In genomic region chr7:45888993-45889366, GRCh38 we compare ENCODE assay signal across 14 cellular contexts. TPM values are rescaled to one million over a fixed set of nuclear protein-coding genes. Genes with fewer than 3 reads are reported as not detected.
A peak's percentile ranks its signal among the peaks of the same experiment; 100 is the strongest.
DNase-seq lines count a peak whose midpoint lies in the region; ATAC-seq, FAIRE-seq and TF ChIP-seq lines count a peak whose summit lies in the region.
"Had no signal": no experiment of that assay in that cellular context is flagged by ENCODE, and none has a peak within 500 bp of the region (broad histone marks: within the 10 kb centered on the region; RNA-seq: fewer than 3 reads in every experiment).

No MANE protein-coding gene starts in this region.

- intact Hi-C loops in mammary epithelial cell (cut with micrococcal nuclease), result no loop called here
- intact Hi-C loops in HepG2 (cut with micrococcal nuclease; ENCODE audit: unreplicated experiment), result no loop called here
- intact Hi-C loops in adrenal gland (cut with DNase I), result no loop called here
- intact Hi-C loops in mucosa of descending colon (cut with DNase I, micrococcal nuclease), result no loop called here

- CTCF ChIA-PET in mammary epithelial cell (lab: Charles Lee; ENCODE audit: low non-redundant PET) (no interaction called here), HepG2 (lab: Yijun Ruan, JAX; ENCODE audit: low intra/inter-chr PET ratio, low total read pairs) (no interaction called here)

- H3K9me3 Mint-ChIP-seq in stimulated activated memory B cell treated with anti-CD40 and anti-IgM and Interleukin-4, amounts not matched to agents 10 μg/mL and 1 μg/mL and 100 μg/mL, for 72 hours, result no peaks in the 10 kb centered on the region

- no peak overlapping the region for H3K4me3 Mint-ChIP-seq in stimulated activated memory B cell treated with anti-CD40 and anti-IgM and Interleukin-4, amounts not matched to agents 10 μg/mL and 1 μg/mL and 100 μg/mL, for 72 hours

- TF ChIP-seq EP300 in HepG2 (IDR thresholded peaks at IDR 0.05; ENCODE audit: low read depth in 2 of 2, low read length in 2 of 2) (no peak), HepG2 (CRISPR knock-in tag; IDR thresholded peaks at IDR 0.05; ENCODE audit: borderline replicate concordance) (no peak)

- no peak for FAIRE-seq in HepG2 (lab: Jason Lieb, UNC)

- in situ Hi-C loops in mammary epithelial cell (cut with MboI; ENCODE audit: low sequenced_read_pairs in 2 of 2), result no loop called here
- in situ Hi-C loops in HepG2 (cut with HindIII; ENCODE audit: extremely low pct_ligation_motif_present, low pct_unique_long_range_greater_than_20kb), result loop anchor here (5.0 kb wide), 1 partner anchor 83 kb away; no protein-coding TSS in a partner anchor

- no peak overlapping the region for H3K27ac Mint-ChIP-seq in stimulated activated memory B cell treated with anti-CD40 and anti-IgM and Interleukin-4, amounts not matched to agents 10 μg/mL and 1 μg/mL and 100 μg/mL, for 72 hours

- peaks cover 48% of the 10 kb centered on the region for H3K27me3 Mint-ChIP-seq in stimulated activated memory B cell treated with anti-CD40 and anti-IgM and Interleukin-4, amounts not matched to agents 10 μg/mL and 1 μg/mL and 100 μg/mL, for 72 hours

- POLR2A ChIA-PET in HepG2 (lab: Yijun Ruan, JAX), result interaction anchor here (1.0 to 7.2 kb wide), 10 partner anchors 8 to 1582 kb away, joined by 3 to 118 read pairs (median 12); partner anchors contain the start of gene CCDC201

- H3K36me3 Mint-ChIP-seq in stimulated activated memory B cell treated with anti-CD40 and anti-IgM and Interleukin-4, amounts not matched to agents 10 μg/mL and 1 μg/mL and 100 μg/mL, for 72 hours, result no peaks in the 10 kb centered on the region

- H3K9me3 ChIP-seq in mammary epithelial cell (replicated peaks; ENCODE audit: insufficient read depth, low read length) (no peaks in the 10 kb centered on the region), HepG2 (ENCODE audit: low read length) (no peaks in the 10 kb centered on the region), adrenal gland (replicated peaks in 1 of 3) (no peaks in the 10 kb centered on the region), mucosa of descending colon (no peaks in the 10 kb centered on the region)
- H3K9me3 ChIP-seq: esophagus squamous epithelium had no signal

- no peak for ATAC-seq in HepG2
- peak; percentile 4 for ATAC-seq in stimulated activated memory B cell treated with anti-CD40 and anti-IgM and Interleukin-4, amounts not matched to agents 10 μg/mL and 1 μg/mL and 100 μg/mL, for 72 hours
- ATAC-seq in mucosa of descending colon, result no peak
- ATAC-seq in HG03097 (IDR thresholded peaks at IDR 0.05; ENCODE audit: low FRiP score, unreplicated experiment), result no peak

- DNase-seq in NCI-H146 treated with DMSO at 0.1 percent for 48 hours (lab: John Stamatoyannopoulos, UW; ENCODE audit: unreplicated experiment) (peak; percentile 31), NCI-H146 (lab: John Stamatoyannopoulos, UW) (no peak), mammary epithelial cell (no peak), HepG2 (ENCODE audit: low spot score) (no peak), adrenal gland (no peak), mucosa of descending colon (no peak)
- DNase-seq: esophagus squamous epithelium; NCI-H524 treated with DMSO at 0.1 percent for 48 hours; stimulated activated naive CD4-positive, alpha-beta T cell treated with Interleukin-2 at 50 U/mL for 16 hours; SW 1271 had no signal

- TF ChIP-seq CTCF in mammary epithelial cell (conservative IDR thresholded peaks at IDR 0.05 in 1 of 2, IDR thresholded peaks at IDR 0.05 in 1 of 2; ENCODE audit: extremely low read depth in 1 of 2, insufficient read depth in 1 of 2, low read depth in 1 of 2, low read length in 2 of 2) (no peak), HepG2 (CRISPR knock-in tag; IDR thresholded peaks at IDR 0.05) (no peak), adrenal gland (IDR thresholded peaks at IDR 0.05) (no peak), mucosa of descending colon (IDR thresholded peaks at IDR 0.05) (no peak)

- peaks cover 19% of the 10 kb centered on the region for H3K4me1 ChIP-seq in mammary epithelial cell (ENCODE audit: insufficient read depth, low read length)
- H3K4me1 ChIP-seq in HepG2 (ENCODE audit: insufficient read depth, low read length), result peaks cover 79% of the 10 kb centered on the region
- no peaks in the 10 kb centered on the region for H3K4me1 ChIP-seq in adrenal gland (replicated peaks in 1 of 2)
- no peaks in the 10 kb centered on the region for H3K4me1 ChIP-seq in mucosa of descending colon (ENCODE audit: low read depth)

- H2AFZ ChIP-seq in mammary epithelial cell (ENCODE audit: low read depth, low read length), result peak overlapping the region; percentile 86
- no peak overlapping the region for H2AFZ ChIP-seq in HepG2 (ENCODE audit: low read length)

- H3K4me2 ChIP-seq in mammary epithelial cell (ENCODE audit: insufficient read depth, low read depth, low read length) (peak overlapping the region; percentile 97), HepG2 (ENCODE audit: low read depth, low read length) (peak overlapping the region; percentile 98)

- H3K36me3 ChIP-seq in mammary epithelial cell (ENCODE audit: insufficient read depth, low read length) (no peaks in the 10 kb centered on the region), HepG2 (replicated peaks in 1 of 2; ENCODE audit: control insufficient read depth in 1 of 2, insufficient read depth in 2 of 2, low read length in 2 of 2) (peaks cover 0 to 19% of the 10 kb centered on the region in 2 experiments; a peak in 4 of 5 replicates), adrenal gland (replicated peaks in 1 of 2) (no peaks in the 10 kb centered on the region), mucosa of descending colon (ENCODE audit: low read depth) (no peaks in the 10 kb centered on the region)
- H3K36me3 ChIP-seq: esophagus squamous epithelium had no signal

- H3K4me1 Mint-ChIP-seq in stimulated activated memory B cell treated with anti-CD40 and anti-IgM and Interleukin-4, amounts not matched to agents 10 μg/mL and 1 μg/mL and 100 μg/mL, for 72 hours, result no peaks in the 10 kb centered on the region

- no TSS peak for BruUV-seq in mammary epithelial cell (replicated peaks; lab: Mats Ljungman, UMichigan)
- no TSS peak for BruUV-seq in HepG2 (replicated peaks; lab: Mats Ljungman, UMichigan)

- dilution Hi-C loops in mammary epithelial cell (cut with HindIII; ENCODE audit: low sequenced_read_pairs), result no loop called here

- WGBS in mammary epithelial cell (ENCODE audit: low coverage, missing lambda C conversion rate), result 49% methylated on average over 5 of the region's 14 CpGs
- WGBS in HepG2 (ENCODE audit: low lambda C conversion rate), result 3% methylated on average over 8 of the region's 14 CpGs
- WGBS in adrenal gland, 4 donors, result 23 to 70% (median 42%) methylated on average over 3 to 14 of the region's 14 CpGs

- H3K4me3 ChIP-seq in mammary epithelial cell (replicated peaks in 1 of 3; ENCODE audit: insufficient read depth in 1 of 3, low read depth in 2 of 3, low read length in 3 of 3) (peak overlapping the region in 2 of 3 experiments; percentile 38 to 50), HepG2 (replicated peaks in 1 of 3; ENCODE audit: insufficient read depth in 1 of 3, low read depth in 2 of 3, low read length in 3 of 3) (peak overlapping the region; percentile 61 to 89 (median 84)), adrenal gland (no peak overlapping the region), mucosa of descending colon (no peak overlapping the region)

- H3K27me3 ChIP-seq in mammary epithelial cell (ENCODE audit: insufficient read depth, low read length), result no peaks in the 10 kb centered on the region
- no peaks in the 10 kb centered on the region; a peak in 1 of 5 replicates for H3K27me3 ChIP-seq in HepG2 (ENCODE audit: control insufficient read depth in 1 of 2, insufficient read depth in 2 of 2, low read length in 2 of 2)
- peaks cover 27% of the 10 kb centered on the region for H3K27me3 ChIP-seq in adrenal gland

- H3K79me2 ChIP-seq in mammary epithelial cell (ENCODE audit: insufficient read depth, low read length) (no peaks in the 10 kb centered on the region), HepG2 (ENCODE audit: insufficient read depth, low read length) (peaks cover 12% of the 10 kb centered on the region)

- no peak for TF ChIP-seq RAD21 in HepG2 (CRISPR knock-in tag; IDR thresholded peaks at IDR 0.05)

- TF ChIP-seq POLR2A in HepG2 (IDR thresholded peaks at IDR 0.05; ENCODE audit: insufficient read depth in 1 of 2, low read depth in 2 of 2, low read length in 2 of 2) (no peak), adrenal gland (IDR thresholded peaks at IDR 0.05) (no peak)

- no peak overlapping the region for H3K9ac ChIP-seq in mammary epithelial cell (ENCODE audit: insufficient read depth, low read length)
- H3K9ac ChIP-seq in HepG2 (ENCODE audit: insufficient read depth, low read depth, low read length), result peak overlapping the region; percentile 95

- H4K20me1 ChIP-seq in mammary epithelial cell (ENCODE audit: insufficient read depth, low read length) (no peaks in the 10 kb centered on the region), HepG2 (ENCODE audit: insufficient read depth, low read length) (peaks cover 40% of the 10 kb centered on the region)

- no peak overlapping the region for H3K27ac ChIP-seq in mammary epithelial cell (ENCODE audit: insufficient read depth, low read depth, low read length)
- H3K27ac ChIP-seq in HepG2 (ENCODE audit: extremely low read length, insufficient read depth, low read length), result peak overlapping the region; percentile 99
- H3K27ac ChIP-seq in adrenal gland, result no peak overlapping the region
- H3K27ac ChIP-seq: 22Rv1, esophagus squamous epithelium had no signal

RNA-seq across cellular contexts. Expression of gene IGFBP1, which starts 0.7 kb away (rescaled TPM):
- total RNA-seq in mammary epithelial cell (under 1 TPM in 1 of 2 donors, not detected in 1; under 0.01 TPM), HepG2 (2016; rRNA removed; fragmentation: Illumina TruSeq; extraction: Trizol) (2.8 and 5.4 TPM in 2 replicates), adrenal gland (under 1 TPM in 4 of 8 donors, not detected in 4; 0.15 to 0.36 (median 0.27) TPM), mucosa of descending colon (not detected)
- polyA plus RNA-seq in mammary epithelial cell (not detected), HepG2 (2011; rRNA removed) (885 and 989 TPM in 2 replicates), adrenal gland (under 1 TPM in 1 of 3 donors, not detected in 2; 0.24 TPM)
- polyA minus RNA-seq in mammary epithelial cell, result not detected
- 1.7 and 1.8 TPM in 2 replicates for total RNA-seq in HepG2 (2016; cell fraction: cytosol; rRNA removed; fragmentation: Illumina TruSeq; extraction: Trizol; ENCODE audit: low read depth)
- 2.3 and 4.6 TPM in 2 replicates for total RNA-seq in HepG2 (2016; cell fraction: insoluble cytoplasmic fraction; rRNA removed; fragmentation: Illumina TruSeq; extraction: Trizol)
- 2.0 and 3.0 TPM in 2 replicates for total RNA-seq in HepG2 (2016; cell fraction: membrane; rRNA removed; fragmentation: Illumina TruSeq; extraction: Trizol)
- 5.6 and 6.7 TPM in 2 replicates for total RNA-seq in HepG2 (2016; cell fraction: nucleus; rRNA removed; fragmentation: Illumina TruSeq; extraction: Trizol)
- polyA plus RNA-seq in HepG2 (2011; cell fraction: cytosol; rRNA removed), result 891 and 942 TPM in 2 replicates
- 894 and 1,114 TPM in 2 replicates for polyA plus RNA-seq in HepG2 (2011; cell fraction: nucleus; rRNA removed)
- polyA plus RNA-seq in HepG2 (2012), result 2,786 and 3,532 TPM in 2 replicates
- 2.6 and 3.7 TPM in 2 replicates for polyA plus RNA-seq in HepG2 (2016; cell fraction: cytosol; fragmentation: Illumina TruSeq; extraction: Trizol; ENCODE audit: low read depth)
- 3.0 and 3.5 TPM in 2 replicates for polyA plus RNA-seq in HepG2 (2016; cell fraction: insoluble cytoplasmic fraction; fragmentation: Illumina TruSeq; extraction: Trizol; ENCODE audit: low read depth)
- 3.3 and 3.5 TPM in 2 replicates for polyA plus RNA-seq in HepG2 (2016; cell fraction: membrane; fragmentation: Illumina TruSeq; extraction: Trizol; ENCODE audit: low read depth)
- 15.4 and 16.5 TPM in 2 replicates for polyA plus RNA-seq in HepG2 (2016; cell fraction: nucleus; fragmentation: Illumina TruSeq; extraction: Trizol; ENCODE audit: insufficient read depth, low read depth)
- polyA minus RNA-seq in HepG2 (2011; rRNA and poly(A)+ RNA removed; ENCODE audit: low replicate concordance), result 0.12 and 335 TPM in 2 replicates
- polyA minus RNA-seq in HepG2 (2011; cell fraction: cytosol; rRNA and poly(A)+ RNA removed), result 850 and 1,063 TPM in 2 replicates
- 152 and 215 TPM in 2 replicates for polyA minus RNA-seq in HepG2 (2011; cell fraction: nucleus; rRNA and poly(A)+ RNA removed)
- total RNA-seq: esophagus squamous epithelium had no signal

RNA-seq across cellular contexts. Expression of gene CCDC201, which starts 16.1 kb away (rescaled TPM):
- total RNA-seq in mammary epithelial cell, result not detected
- polyA plus RNA-seq in mammary epithelial cell, result not detected
- not detected for polyA minus RNA-seq in mammary epithelial cell
- not detected in 2 replicates for total RNA-seq in HepG2 (2016; rRNA removed; fragmentation: Illumina TruSeq; extraction: Trizol)
- not detected in 2 replicates for total RNA-seq in HepG2 (2016; cell fraction: cytosol; rRNA removed; fragmentation: Illumina TruSeq; extraction: Trizol; ENCODE audit: low read depth)
- total RNA-seq in HepG2 (2016; cell fraction: insoluble cytoplasmic fraction; rRNA removed; fragmentation: Illumina TruSeq; extraction: Trizol), result not detected in 2 replicates
- not detected in 2 replicates for total RNA-seq in HepG2 (2016; cell fraction: membrane; rRNA removed; fragmentation: Illumina TruSeq; extraction: Trizol)
- not detected in 2 replicates for total RNA-seq in HepG2 (2016; cell fraction: nucleus; rRNA removed; fragmentation: Illumina TruSeq; extraction: Trizol)
- 0.92 and 2.3 TPM in 2 replicates for polyA plus RNA-seq in HepG2 (2011; rRNA removed)
- 0.56 and 1.3 TPM in 2 replicates for polyA plus RNA-seq in HepG2 (2011; cell fraction: cytosol; rRNA removed)
- polyA plus RNA-seq in HepG2 (2011; cell fraction: nucleus; rRNA removed), result 0.79 and 1.6 TPM in 2 replicates
- 1.8 and 2.3 TPM in 2 replicates for polyA plus RNA-seq in HepG2 (2012)
- polyA plus RNA-seq in HepG2 (2016; cell fraction: cytosol; fragmentation: Illumina TruSeq; extraction: Trizol; ENCODE audit: low read depth), result not detected in 2 replicates
- polyA plus RNA-seq in HepG2 (2016; cell fraction: insoluble cytoplasmic fraction; fragmentation: Illumina TruSeq; extraction: Trizol; ENCODE audit: low read depth), result not detected in 2 replicates
- polyA plus RNA-seq in HepG2 (2016; cell fraction: membrane; fragmentation: Illumina TruSeq; extraction: Trizol; ENCODE audit: low read depth), result not detected in 2 replicates
- not detected in 2 replicates for polyA plus RNA-seq in HepG2 (2016; cell fraction: nucleus; fragmentation: Illumina TruSeq; extraction: Trizol; ENCODE audit: insufficient read depth, low read depth)
- 0.34 TPM in 1 of 2 replicates, not detected in the other for polyA minus RNA-seq in HepG2 (2011; rRNA and poly(A)+ RNA removed; ENCODE audit: low replicate concordance)
- 0.35 and 0.59 TPM in 2 replicates for polyA minus RNA-seq in HepG2 (2011; cell fraction: cytosol; rRNA and poly(A)+ RNA removed)
- polyA minus RNA-seq in HepG2 (2011; cell fraction: nucleus; rRNA and poly(A)+ RNA removed), result 0.26 and 0.75 TPM in 2 replicates
- total RNA-seq in adrenal gland, result not detected
- polyA plus RNA-seq in adrenal gland, result not detected
- total RNA-seq in mucosa of descending colon, result not detected
- total RNA-seq: esophagus squamous epithelium had no signal
- polyA plus RNA-seq: adipose tissue had no signal

RNA-seq across cellular contexts. Expression of gene IGFBP3, which starts 32.1 kb away (rescaled TPM):
- total RNA-seq in mammary epithelial cell (1 to 10 TPM; 2.1 to 8.0 TPM), HepG2 (2016; rRNA removed; fragmentation: Illumina TruSeq; extraction: Trizol) (not detected in 2 replicates), adrenal gland (10 to 100 TPM in 6 of 8 donors, 1 to 10 TPM in 2; 5.5 to 32.5 (median 17.6) TPM), mucosa of descending colon (10 to 100 TPM; 27.0 to 41.5 (median 40.6) TPM)
- polyA plus RNA-seq in mammary epithelial cell (7.6 TPM), HepG2 (2011; rRNA removed) (57.5 and 91.8 TPM in 2 replicates), adrenal gland (10 to 100 TPM in 2 of 3 donors, 1 to 10 TPM in 1; 5.4 to 53.1 (median 16.2) TPM)
- polyA minus RNA-seq in mammary epithelial cell, result not detected
- total RNA-seq in HepG2 (2016; cell fraction: cytosol; rRNA removed; fragmentation: Illumina TruSeq; extraction: Trizol; ENCODE audit: low read depth), result not detected in 2 replicates
- total RNA-seq in HepG2 (2016; cell fraction: insoluble cytoplasmic fraction; rRNA removed; fragmentation: Illumina TruSeq; extraction: Trizol), result 0.04 TPM in 1 of 2 replicates, not detected in the other
- total RNA-seq in HepG2 (2016; cell fraction: membrane; rRNA removed; fragmentation: Illumina TruSeq; extraction: Trizol), result not detected in 2 replicates
- not detected in 2 replicates for total RNA-seq in HepG2 (2016; cell fraction: nucleus; rRNA removed; fragmentation: Illumina TruSeq; extraction: Trizol)
- 49.1 and 87.6 TPM in 2 replicates for polyA plus RNA-seq in HepG2 (2011; cell fraction: cytosol; rRNA removed)
- 42.3 and 57.8 TPM in 2 replicates for polyA plus RNA-seq in HepG2 (2011; cell fraction: nucleus; rRNA removed)
- 261 and 275 TPM in 2 replicates for polyA plus RNA-seq in HepG2 (2012)
- polyA plus RNA-seq in HepG2 (2016; cell fraction: cytosol; fragmentation: Illumina TruSeq; extraction: Trizol; ENCODE audit: low read depth), result not detected in 2 replicates
- polyA plus RNA-seq in HepG2 (2016; cell fraction: insoluble cytoplasmic fraction; fragmentation: Illumina TruSeq; extraction: Trizol; ENCODE audit: low read depth), result 0.15 TPM in 1 of 2 replicates, not detected in the other
- not detected in 2 replicates for polyA plus RNA-seq in HepG2 (2016; cell fraction: membrane; fragmentation: Illumina TruSeq; extraction: Trizol; ENCODE audit: low read depth)
- polyA plus RNA-seq in HepG2 (2016; cell fraction: nucleus; fragmentation: Illumina TruSeq; extraction: Trizol; ENCODE audit: insufficient read depth, low read depth), result 0.41 TPM in 1 of 2 replicates, not detected in the other
- polyA minus RNA-seq in HepG2 (2011; rRNA and poly(A)+ RNA removed; ENCODE audit: low replicate concordance), result 32.4 and 48.2 TPM in 2 replicates
- polyA minus RNA-seq in HepG2 (2011; cell fraction: cytosol; rRNA and poly(A)+ RNA removed), result 28.6 and 53.0 TPM in 2 replicates
- polyA minus RNA-seq in HepG2 (2011; cell fraction: nucleus; rRNA and poly(A)+ RNA removed), result 15.1 and 33.7 TPM in 2 replicates

Comparison
In these comparisons a context has a peak if more than half of its experiments do, and no peak if none do; other contexts are left out.
1. H3K4me3 ChIP-seq: peak in mammary epithelial cell (2 of 3) and HepG2 (3 of 3); none in adrenal gland (0 of 4) and mucosa of descending colon (single experiment).